In genomic region chr7:55552320-55553086, GRCh38 we compare ENCODE assay signal across 8 cellular contexts. TPM values are rescaled to one million over a fixed set of nuclear protein-coding genes. Genes with fewer than 3 reads are reported as not detected.
DNase-seq lines count a peak whose midpoint lies in the region; ATAC-seq and TF ChIP-seq lines count a peak whose summit lies in the region.

No MANE protein-coding gene starts in this region.

- H3K4me1 Mint-ChIP-seq in WTC11 = peaks cover 94% of the 10 kb centered on the region

- H3K27ac ChIP-seq in heart right ventricle = peak overlapping the region in 9 of 10 donors; percentile 24 to 79 (median 53)

- peak overlapping the region in 2 of 10 donors; percentile 8 to 14 for H3K4me3 ChIP-seq in heart right ventricle

- no peaks in the 10 kb centered on the region for H3K9me3 Mint-ChIP-seq in WTC11

- peaks cover 0 to 18% (median 0%) of the 10 kb centered on the region in 9 donors for H3K36me3 ChIP-seq in heart right ventricle

- POLR2A ChIA-PET in WTC11 (lab: Charles Lee) = no interaction called here

- 49 to 65% methylated on average over 13 of the region's 13 CpGs for WGBS in heart right ventricle, 2 donors

- ATAC-seq in WTC11 (no peak), heart right ventricle (peak in 7 of 8 donors; percentile 78 to 89 (median 87)), HG02759 (IDR thresholded peaks at IDR 0.05; ENCODE audit: unreplicated experiment) (no peak), HG03354 (IDR thresholded peaks at IDR 0.05; ENCODE audit: poor library complexity, severe bottlenecking, unreplicated experiment) (no peak)

- TF ChIP-seq CTCF in WTC11 (IDR thresholded peaks at IDR 0.05) (no peak), heart right ventricle (IDR thresholded peaks at IDR 0.05) (no peak), GM10266 (IDR thresholded peaks at IDR 0.05; ENCODE audit: control insufficient read depth, insufficient read depth, low read depth, missing control alignments) (no peak)

- DNase-seq in GDM1 (lab: John Stamatoyannopoulos, UW) = peak; percentile 59
- no peak for DNase-seq in WTC11 (ENCODE audit: low spot score)
- peak in 1 of 2 donors; percentile 59 for DNase-seq in heart right ventricle
- DNase-seq in retina = peak; percentile 61
- no peak for DNase-seq in GM10266 (ENCODE audit: extremely low spot score)
- no peak for DNase-seq in NOMO-1 (lab: John Stamatoyannopoulos, UW; ENCODE audit: unreplicated experiment in 2 of 2)

- H3K4me1 ChIP-seq in heart right ventricle = peaks cover 0 to 66% (median 25%) of the 10 kb centered on the region in 9 donors

- no peak overlapping the region for H3K4me3 Mint-ChIP-seq in WTC11

- H3K27ac Mint-ChIP-seq in WTC11 = peak overlapping the region; percentile 42; the same call in 1 of the 2 replicates

- H3K27me3 Mint-ChIP-seq in WTC11 (ENCODE audit: low read depth) = no peaks in the 10 kb centered on the region

- no peaks in the 10 kb centered on the region for H3K36me3 Mint-ChIP-seq in WTC11

- CTCF ChIA-PET in WTC11 (lab: Charles Lee) = no interaction called here

- H3K27me3 ChIP-seq in heart right ventricle = no peaks in the 10 kb centered on the region

- intact Hi-C loops in heart right ventricle (cut with DNase I) = loop anchor here in 1 of 10 donors (10.0 kb wide), 1 partner anchor 188 kb away; the partner anchor contains the start of gene LANCL2

- no peaks in the 10 kb centered on the region for H3K9me3 ChIP-seq in heart right ventricle

TF ChIP-seq in WTC11, 78 proteins besides CTCF, POLR2A, EP300 and RAD21:
- TF ChIP-seq, protein P1, sequence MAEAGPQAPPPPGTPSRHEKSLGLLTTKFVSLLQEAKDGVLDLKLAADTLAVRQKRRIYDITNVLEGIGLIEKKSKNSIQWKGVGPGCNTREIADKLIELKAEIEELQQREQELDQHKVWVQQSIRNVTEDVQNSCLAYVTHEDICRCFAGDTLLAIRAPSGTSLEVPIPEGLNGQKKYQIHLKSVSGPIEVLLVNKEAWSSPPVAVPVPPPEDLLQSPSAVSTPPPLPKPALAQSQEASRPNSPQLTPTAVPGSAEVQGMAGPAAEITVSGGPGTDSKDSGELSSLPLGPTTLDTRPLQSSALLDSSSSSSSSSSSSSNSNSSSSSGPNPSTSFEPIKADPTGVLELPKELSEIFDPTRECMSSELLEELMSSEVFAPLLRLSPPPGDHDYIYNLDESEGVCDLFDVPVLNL (CRISPR knock-in tag; IDR thresholded peaks at IDR 0.05; ENCODE audit: borderline replicate concordance, low read depth) = no peak
- no peak for TF ChIP-seq ETV6 (CRISPR knock-in tag; IDR thresholded peaks at IDR 0.05)
- no peak for TF ChIP-seq ZBTB21 (CRISPR knock-in tag; IDR thresholded peaks at IDR 0.05; ENCODE audit: borderline replicate concordance)
- no peak for TF ChIP-seq FOXK1 (CRISPR knock-in tag; IDR thresholded peaks at IDR 0.05)
- no peak for TF ChIP-seq ESRRA (CRISPR knock-in tag; IDR thresholded peaks at IDR 0.05; ENCODE audit: borderline replicate concordance)
- no peak for TF ChIP-seq HMGA2 (CRISPR knock-in tag; IDR thresholded peaks at IDR 0.05)
- TF ChIP-seq, protein P2, sequence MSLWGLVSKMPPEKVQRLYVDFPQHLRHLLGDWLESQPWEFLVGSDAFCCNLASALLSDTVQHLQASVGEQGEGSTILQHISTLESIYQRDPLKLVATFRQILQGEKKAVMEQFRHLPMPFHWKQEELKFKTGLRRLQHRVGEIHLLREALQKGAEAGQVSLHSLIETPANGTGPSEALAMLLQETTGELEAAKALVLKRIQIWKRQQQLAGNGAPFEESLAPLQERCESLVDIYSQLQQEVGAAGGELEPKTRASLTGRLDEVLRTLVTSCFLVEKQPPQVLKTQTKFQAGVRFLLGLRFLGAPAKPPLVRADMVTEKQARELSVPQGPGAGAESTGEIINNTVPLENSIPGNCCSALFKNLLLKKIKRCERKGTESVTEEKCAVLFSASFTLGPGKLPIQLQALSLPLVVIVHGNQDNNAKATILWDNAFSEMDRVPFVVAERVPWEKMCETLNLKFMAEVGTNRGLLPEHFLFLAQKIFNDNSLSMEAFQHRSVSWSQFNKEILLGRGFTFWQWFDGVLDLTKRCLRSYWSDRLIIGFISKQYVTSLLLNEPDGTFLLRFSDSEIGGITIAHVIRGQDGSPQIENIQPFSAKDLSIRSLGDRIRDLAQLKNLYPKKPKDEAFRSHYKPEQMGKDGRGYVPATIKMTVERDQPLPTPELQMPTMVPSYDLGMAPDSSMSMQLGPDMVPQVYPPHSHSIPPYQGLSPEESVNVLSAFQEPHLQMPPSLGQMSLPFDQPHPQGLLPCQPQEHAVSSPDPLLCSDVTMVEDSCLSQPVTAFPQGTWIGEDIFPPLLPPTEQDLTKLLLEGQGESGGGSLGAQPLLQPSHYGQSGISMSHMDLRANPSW (CRISPR knock-in tag; conservative IDR thresholded peaks at IDR 0.05; ENCODE audit: low read depth) = no peak
- TF ChIP-seq NFYB (CRISPR knock-in tag; conservative IDR thresholded peaks at IDR 0.05; ENCODE audit: low read depth) = no peak
- no peak for TF ChIP-seq ELF4 (CRISPR knock-in tag; IDR thresholded peaks at IDR 0.05; ENCODE audit: low read depth)
- no peak for TF ChIP-seq ZNF317 (CRISPR knock-in tag; IDR thresholded peaks at IDR 0.05; ENCODE audit: borderline replicate concordance, low read depth)

RNA-seq across cellular contexts. Expression of gene VOPP1, which starts 19.8 kb away (rescaled TPM):
- total RNA-seq in WTC11 (2021) (57.0 to 63.9 TPM (median 60.3 TPM) in 3 replicates), heart right ventricle (10 to 100 TPM; 17.9 to 42.9 (median 22.9) TPM)
- polyA plus RNA-seq in heart right ventricle = 10 to 100 TPM in 1 of 2 donors, 1 to 10 TPM in 1; 9.3 to 17.5 TPM

Comparison
In these comparisons a context has a peak if more than half of its experiments do, and no peak if none do; other contexts are left out.
1. DNase-seq: peak in GDM1 (single experiment) and retina (single experiment); none in WTC11 (single experiment), GM10266 (single experiment) and NOMO-1 (0 of 2).
2. ATAC-seq: peak in heart right ventricle (7 of 8); none in WTC11 (single experiment), HG02759 (single experiment) and HG03354 (single experiment).